ENCODE assay signal across 21 cellular contexts in genomic region chr1:61563611-61564010, GRCh38.
"Had no signal": no experiment of that assay in that cellular context is flagged by ENCODE, and none has a peak within 500 bp of the region (broad histone marks: within the 10 kb centered on the region; RNA-seq: fewer than 3 reads in every experiment).

No MANE protein-coding gene starts in this region.

- DNase-seq: stimulated activated CD4-positive, alpha-beta T cell treated with anti-CD3 and anti-CD28 coated beads, Interleukin-2, amount 100 ng/mL, for 48 hours; stimulated activated CD4-positive, alpha-beta T cell treated with anti-CD3 and anti-CD28 coated beads, Interleukin-4, amount 100 ng/mL, for 1 hour; stimulated activated CD4-positive, alpha-beta T cell treated with anti-CD3 and anti-CD28 coated beads, Interleukin-4, amount 100 ng/mL, for 24 hours; stimulated activated CD4-positive, alpha-beta T cell treated with anti-CD3 and anti-CD28 coated beads, Interleukin-4, amount 100 ng/mL, for 4 hours; stimulated activated CD8-positive, alpha-beta memory T cell treated with anti-CD3 and anti-CD28 coated beads, Interleukin-4, amount 100 ng/mL, for 48 hours; stimulated activated naive B cell treated with anti-CD40 and anti-IgM and Interleukin-4, amounts not matched to agents 10 μg/mL and 1 μg/mL and 100 μg/mL, for 72 hours; stimulated activated naive CD4-positive, alpha-beta T cell; stimulated activated naive CD4-positive, alpha-beta T cell treated with Interleukin-2 at 50 U/mL for 16 hours; stimulated activated naive CD8-positive, alpha-beta T cell treated with anti-CD3 and anti-CD28 coated beads, Interleukin-15, amount 100 ng/mL, for 72 hours; stimulated activated naive CD8-positive, alpha-beta T cell treated with anti-CD3 and anti-CD28 coated beads, Interleukin-15, Interleukin-2, amounts not matched to agents 100 U/mL and 50 U/mL, for 24 hours; stomach; substantia nigra; testis; thyroid gland; tibial artery; transverse colon; upper lobe of left lung; upper lobe of right lung; uterus had no signal

- ATAC-seq: stimulated activated effector memory CD8-positive, alpha-beta T cell treated with anti-CD3 and anti-CD28 coated beads, Interleukin-12 subunit alpha, Interleukin-12 subunit beta, amount 100 ng/mL, for 72 hours; stimulated activated memory B cell treated with anti-CD40 and anti-IgM and Interleukin-4, amounts not matched to agents 10 μg/mL and 1 μg/mL and 100 μg/mL, for 72 hours; stimulated activated naive B cell treated with anti-CD40 and anti-IgM and Interleukin-4, amounts not matched to agents 10 μg/mL and 1 μg/mL and 100 μg/mL, for 72 hours; stimulated activated naive CD8-positive, alpha-beta T cell treated with anti-CD3 and anti-CD28 coated beads, Interleukin-15, amount 100 ng/mL, for 72 hours; stimulated activated naive CD8-positive, alpha-beta T cell treated with anti-CD3 and anti-CD28 coated beads, Interleukin-15, Interleukin-2, amounts not matched to agents 100 U/mL and 50 U/mL, for 24 hours; upper lobe of right lung had no signal
